ENCODE assay signal across 1 cellular context in the genomic region with DNA sequence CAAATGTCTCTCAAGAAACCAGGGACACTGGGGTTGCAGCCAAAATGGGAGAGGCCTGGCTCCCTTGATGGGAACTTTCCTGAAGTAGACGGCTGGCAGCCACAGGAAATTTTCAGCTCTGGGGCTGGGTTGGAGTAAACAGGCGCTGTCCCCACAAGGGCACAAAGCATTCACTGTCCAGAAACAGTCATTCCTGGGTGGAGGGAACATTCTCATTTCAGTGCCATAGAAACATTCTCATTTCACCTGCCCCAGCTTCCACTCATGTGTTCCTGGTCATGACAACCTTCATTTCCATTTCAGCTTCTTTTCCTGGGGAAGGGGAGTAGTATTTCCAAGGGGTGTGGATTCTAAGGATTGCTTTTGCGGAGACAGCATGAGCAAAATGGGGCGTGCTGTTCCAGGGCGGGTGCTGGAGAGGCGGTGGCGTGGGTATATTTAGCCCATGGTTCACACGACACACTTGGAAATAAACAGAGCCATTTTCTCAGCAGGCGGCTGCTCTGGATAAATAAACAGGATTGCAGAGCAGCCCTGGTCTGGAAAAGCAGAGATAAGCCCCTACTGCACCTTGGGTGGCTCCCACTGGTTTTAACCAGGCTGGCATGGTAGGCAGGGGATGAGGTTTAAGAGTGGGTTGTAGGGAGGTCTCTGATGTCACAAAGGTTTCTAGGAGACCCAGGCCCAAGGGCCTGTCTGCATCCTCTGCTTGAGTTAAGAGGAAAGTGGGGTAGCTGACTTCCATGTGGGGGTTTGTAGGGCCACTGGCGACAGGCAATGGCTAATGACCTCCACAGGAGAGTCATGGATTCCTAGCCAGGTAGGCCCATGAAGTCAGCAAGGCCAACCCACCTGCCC.
A peak's percentile ranks its signal among the peaks of the same experiment; 100 is the strongest.
TF ChIP-seq lines count a peak whose summit lies in the region.

No MANE protein-coding gene starts in this region.

TF ChIP-seq in HepG2, 621 proteins besides CTCF, POLR2A, EP300 and RAD21 (continued from another document and continues in another):
- TF ChIP-seq, protein P1, sequence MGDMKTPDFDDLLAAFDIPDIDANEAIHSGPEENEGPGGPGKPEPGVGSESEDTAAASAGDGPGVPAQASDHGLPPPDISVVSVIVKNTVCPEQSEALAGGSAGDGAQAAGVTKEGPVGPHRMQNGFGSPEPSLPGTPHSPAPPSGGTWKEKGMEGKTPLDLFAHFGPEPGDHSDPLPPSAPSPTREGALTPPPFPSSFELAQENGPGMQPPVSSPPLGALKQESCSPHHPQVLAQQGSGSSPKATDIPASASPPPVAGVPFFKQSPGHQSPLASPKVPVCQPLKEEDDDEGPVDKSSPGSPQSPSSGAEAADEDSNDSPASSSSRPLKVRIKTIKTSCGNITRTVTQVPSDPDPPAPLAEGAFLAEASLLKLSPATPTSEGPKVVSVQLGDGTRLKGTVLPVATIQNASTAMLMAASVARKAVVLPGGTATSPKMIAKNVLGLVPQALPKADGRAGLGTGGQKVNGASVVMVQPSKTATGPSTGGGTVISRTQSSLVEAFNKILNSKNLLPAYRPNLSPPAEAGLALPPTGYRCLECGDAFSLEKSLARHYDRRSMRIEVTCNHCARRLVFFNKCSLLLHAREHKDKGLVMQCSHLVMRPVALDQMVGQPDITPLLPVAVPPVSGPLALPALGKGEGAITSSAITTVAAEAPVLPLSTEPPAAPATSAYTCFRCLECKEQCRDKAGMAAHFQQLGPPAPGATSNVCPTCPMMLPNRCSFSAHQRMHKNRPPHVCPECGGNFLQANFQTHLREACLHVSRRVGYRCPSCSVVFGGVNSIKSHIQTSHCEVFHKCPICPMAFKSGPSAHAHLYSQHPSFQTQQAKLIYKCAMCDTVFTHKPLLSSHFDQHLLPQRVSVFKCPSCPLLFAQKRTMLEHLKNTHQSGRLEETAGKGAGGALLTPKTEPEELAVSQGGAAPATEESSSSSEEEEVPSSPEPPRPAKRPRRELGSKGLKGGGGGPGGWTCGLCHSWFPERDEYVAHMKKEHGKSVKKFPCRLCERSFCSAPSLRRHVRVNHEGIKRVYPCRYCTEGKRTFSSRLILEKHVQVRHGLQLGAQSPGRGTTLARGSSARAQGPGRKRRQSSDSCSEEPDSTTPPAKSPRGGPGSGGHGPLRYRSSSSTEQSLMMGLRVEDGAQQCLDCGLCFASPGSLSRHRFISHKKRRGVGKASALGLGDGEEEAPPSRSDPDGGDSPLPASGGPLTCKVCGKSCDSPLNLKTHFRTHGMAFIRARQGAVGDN (CRISPR knock-in tag; IDR thresholded peaks at IDR 0.05), result 0 out of 2 replicates have a peak, but pooled peaks have one; percentile 17
- no peak for TF ChIP-seq EHMT2 (IDR thresholded peaks at IDR 0.05; ENCODE audit: borderline replicate concordance, low read depth, low read length)
- TF ChIP-seq, protein P2, sequence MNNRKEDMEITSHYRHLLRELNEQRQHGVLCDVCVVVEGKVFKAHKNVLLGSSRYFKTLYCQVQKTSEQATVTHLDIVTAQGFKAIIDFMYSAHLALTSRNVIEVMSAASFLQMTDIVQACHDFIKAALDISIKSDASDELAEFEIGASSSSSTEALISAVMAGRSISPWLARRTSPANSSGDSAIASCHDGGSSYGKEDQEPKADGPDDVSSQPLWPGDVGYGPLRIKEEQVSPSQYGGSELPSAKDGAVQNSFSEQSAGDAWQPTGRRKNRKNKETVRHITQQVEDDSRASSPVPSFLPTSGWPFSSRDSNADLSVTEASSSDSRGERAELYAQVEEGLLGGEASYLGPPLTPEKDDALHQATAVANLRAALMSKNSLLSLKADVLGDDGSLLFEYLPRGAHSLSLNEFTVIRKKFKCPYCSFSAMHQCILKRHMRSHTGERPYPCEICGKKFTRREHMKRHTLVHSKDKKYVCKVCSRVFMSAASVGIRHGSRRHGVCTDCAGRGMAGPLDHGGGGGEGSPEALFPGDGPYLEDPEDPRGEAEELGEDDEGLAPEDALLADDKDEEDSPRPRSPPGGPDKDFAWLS (CRISPR knock-in tag; IDR thresholded peaks at IDR 0.05; ENCODE audit: borderline replicate concordance), result peak; percentile 47; the same call in 1 of the 2 replicates
- 0 out of 2 replicates have a peak, but pooled peaks have one; percentile 31 for TF ChIP-seq ZNF572 (CRISPR knock-in tag; IDR thresholded peaks at IDR 0.05)
- TF ChIP-seq CAMTA2 (CRISPR knock-in tag; IDR thresholded peaks at IDR 0.05; ENCODE audit: borderline replicate concordance), result 0 out of 2 replicates have a peak, but pooled peaks have one; percentile 22
- TF ChIP-seq SETDB1 (CRISPR knock-in tag; IDR thresholded peaks at IDR 0.05; ENCODE audit: borderline replicate concordance), result no peak
- no peak for TF ChIP-seq PLRG1 (conservative IDR thresholded peaks at IDR 0.05)
- TF ChIP-seq, protein P3, sequence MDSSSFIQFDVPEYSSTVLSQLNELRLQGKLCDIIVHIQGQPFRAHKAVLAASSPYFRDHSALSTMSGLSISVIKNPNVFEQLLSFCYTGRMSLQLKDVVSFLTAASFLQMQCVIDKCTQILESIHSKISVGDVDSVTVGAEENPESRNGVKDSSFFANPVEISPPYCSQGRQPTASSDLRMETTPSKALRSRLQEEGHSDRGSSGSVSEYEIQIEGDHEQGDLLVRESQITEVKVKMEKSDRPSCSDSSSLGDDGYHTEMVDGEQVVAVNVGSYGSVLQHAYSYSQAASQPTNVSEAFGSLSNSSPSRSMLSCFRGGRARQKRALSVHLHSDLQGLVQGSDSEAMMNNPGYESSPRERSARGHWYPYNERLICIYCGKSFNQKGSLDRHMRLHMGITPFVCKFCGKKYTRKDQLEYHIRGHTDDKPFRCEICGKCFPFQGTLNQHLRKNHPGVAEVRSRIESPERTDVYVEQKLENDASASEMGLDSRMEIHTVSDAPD (CRISPR knock-in tag; IDR thresholded peaks at IDR 0.05), result no peak
- 0 out of 2 replicates have a peak, but pooled peaks have one; percentile 59 for TF ChIP-seq HES4 (CRISPR knock-in tag; IDR thresholded peaks at IDR 0.05; ENCODE audit: borderline replicate concordance)
- 0 out of 2 replicates have a peak, but pooled peaks have one; percentile 21 for TF ChIP-seq PAF1 (CRISPR knock-in tag; IDR thresholded peaks at IDR 0.05)
- TF ChIP-seq ZC3H13 (CRISPR knock-in tag; IDR thresholded peaks at IDR 0.05), result no peak
- TF ChIP-seq TBP (CRISPR knock-in tag; IDR thresholded peaks at IDR 0.05), result no peak
- TF ChIP-seq RFXAP (CRISPR knock-in tag; IDR thresholded peaks at IDR 0.05; ENCODE audit: borderline replicate concordance), result no peak
- TF ChIP-seq ZNF83 (CRISPR knock-in tag; IDR thresholded peaks at IDR 0.05; ENCODE audit: borderline replicate concordance), result 0 out of 2 replicates have a peak, but pooled peaks have one; percentile 43
- no peak for TF ChIP-seq NFE2L2 (IDR thresholded peaks at IDR 0.05; ENCODE audit: low read length)
- TF ChIP-seq, protein P4, sequence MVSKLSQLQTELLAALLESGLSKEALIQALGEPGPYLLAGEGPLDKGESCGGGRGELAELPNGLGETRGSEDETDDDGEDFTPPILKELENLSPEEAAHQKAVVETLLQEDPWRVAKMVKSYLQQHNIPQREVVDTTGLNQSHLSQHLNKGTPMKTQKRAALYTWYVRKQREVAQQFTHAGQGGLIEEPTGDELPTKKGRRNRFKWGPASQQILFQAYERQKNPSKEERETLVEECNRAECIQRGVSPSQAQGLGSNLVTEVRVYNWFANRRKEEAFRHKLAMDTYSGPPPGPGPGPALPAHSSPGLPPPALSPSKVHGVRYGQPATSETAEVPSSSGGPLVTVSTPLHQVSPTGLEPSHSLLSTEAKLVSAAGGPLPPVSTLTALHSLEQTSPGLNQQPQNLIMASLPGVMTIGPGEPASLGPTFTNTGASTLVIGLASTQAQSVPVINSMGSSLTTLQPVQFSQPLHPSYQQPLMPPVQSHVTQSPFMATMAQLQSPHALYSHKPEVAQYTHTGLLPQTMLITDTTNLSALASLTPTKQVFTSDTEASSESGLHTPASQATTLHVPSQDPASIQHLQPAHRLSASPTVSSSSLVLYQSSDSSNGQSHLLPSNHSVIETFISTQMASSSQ (IDR thresholded peaks at IDR 0.05; ENCODE audit: low read depth), result no peak
- TF ChIP-seq, protein P4 (CRISPR knock-in tag; IDR thresholded peaks at IDR 0.05; ENCODE audit: borderline replicate concordance), result 0 out of 2 replicates have a peak, but pooled peaks have one; percentile 15
- TF ChIP-seq, protein P5, sequence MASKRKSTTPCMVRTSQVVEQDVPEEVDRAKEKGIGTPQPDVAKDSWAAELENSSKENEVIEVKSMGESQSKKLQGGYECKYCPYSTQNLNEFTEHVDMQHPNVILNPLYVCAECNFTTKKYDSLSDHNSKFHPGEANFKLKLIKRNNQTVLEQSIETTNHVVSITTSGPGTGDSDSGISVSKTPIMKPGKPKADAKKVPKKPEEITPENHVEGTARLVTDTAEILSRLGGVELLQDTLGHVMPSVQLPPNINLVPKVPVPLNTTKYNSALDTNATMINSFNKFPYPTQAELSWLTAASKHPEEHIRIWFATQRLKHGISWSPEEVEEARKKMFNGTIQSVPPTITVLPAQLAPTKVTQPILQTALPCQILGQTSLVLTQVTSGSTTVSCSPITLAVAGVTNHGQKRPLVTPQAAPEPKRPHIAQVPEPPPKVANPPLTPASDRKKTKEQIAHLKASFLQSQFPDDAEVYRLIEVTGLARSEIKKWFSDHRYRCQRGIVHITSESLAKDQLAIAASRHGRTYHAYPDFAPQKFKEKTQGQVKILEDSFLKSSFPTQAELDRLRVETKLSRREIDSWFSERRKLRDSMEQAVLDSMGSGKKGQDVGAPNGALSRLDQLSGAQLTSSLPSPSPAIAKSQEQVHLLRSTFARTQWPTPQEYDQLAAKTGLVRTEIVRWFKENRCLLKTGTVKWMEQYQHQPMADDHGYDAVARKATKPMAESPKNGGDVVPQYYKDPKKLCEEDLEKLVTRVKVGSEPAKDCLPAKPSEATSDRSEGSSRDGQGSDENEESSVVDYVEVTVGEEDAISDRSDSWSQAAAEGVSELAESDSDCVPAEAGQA (IDR thresholded peaks at IDR 0.05; ENCODE audit: low read depth), result no peak
- TF ChIP-seq, protein P5 (CRISPR knock-in tag; IDR thresholded peaks at IDR 0.05; ENCODE audit: borderline replicate concordance), result no peak
- TF ChIP-seq ZFX (CRISPR knock-in tag; IDR thresholded peaks at IDR 0.05; ENCODE audit: low read depth), result peak; percentile 23; the same call in 1 of the 2 replicates
- no peak for TF ChIP-seq ZNF614 (CRISPR knock-in tag; IDR thresholded peaks at IDR 0.05; ENCODE audit: borderline replicate concordance)
- TF ChIP-seq SAP130 (CRISPR knock-in tag; IDR thresholded peaks at IDR 0.05; ENCODE audit: low read depth), result 0 out of 2 replicates have a peak, but pooled peaks have one; percentile 15
- peak; percentile 55 for TF ChIP-seq RBM22 (optimal IDR thresholded peaks at IDR 0.05; ENCODE audit: low read length)
- TF ChIP-seq, protein P6, sequence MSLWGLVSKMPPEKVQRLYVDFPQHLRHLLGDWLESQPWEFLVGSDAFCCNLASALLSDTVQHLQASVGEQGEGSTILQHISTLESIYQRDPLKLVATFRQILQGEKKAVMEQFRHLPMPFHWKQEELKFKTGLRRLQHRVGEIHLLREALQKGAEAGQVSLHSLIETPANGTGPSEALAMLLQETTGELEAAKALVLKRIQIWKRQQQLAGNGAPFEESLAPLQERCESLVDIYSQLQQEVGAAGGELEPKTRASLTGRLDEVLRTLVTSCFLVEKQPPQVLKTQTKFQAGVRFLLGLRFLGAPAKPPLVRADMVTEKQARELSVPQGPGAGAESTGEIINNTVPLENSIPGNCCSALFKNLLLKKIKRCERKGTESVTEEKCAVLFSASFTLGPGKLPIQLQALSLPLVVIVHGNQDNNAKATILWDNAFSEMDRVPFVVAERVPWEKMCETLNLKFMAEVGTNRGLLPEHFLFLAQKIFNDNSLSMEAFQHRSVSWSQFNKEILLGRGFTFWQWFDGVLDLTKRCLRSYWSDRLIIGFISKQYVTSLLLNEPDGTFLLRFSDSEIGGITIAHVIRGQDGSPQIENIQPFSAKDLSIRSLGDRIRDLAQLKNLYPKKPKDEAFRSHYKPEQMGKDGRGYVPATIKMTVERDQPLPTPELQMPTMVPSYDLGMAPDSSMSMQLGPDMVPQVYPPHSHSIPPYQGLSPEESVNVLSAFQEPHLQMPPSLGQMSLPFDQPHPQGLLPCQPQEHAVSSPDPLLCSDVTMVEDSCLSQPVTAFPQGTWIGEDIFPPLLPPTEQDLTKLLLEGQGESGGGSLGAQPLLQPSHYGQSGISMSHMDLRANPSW (CRISPR knock-in tag; IDR thresholded peaks at IDR 0.05; ENCODE audit: borderline replicate concordance), result no peak
- TF ChIP-seq, protein P7, sequence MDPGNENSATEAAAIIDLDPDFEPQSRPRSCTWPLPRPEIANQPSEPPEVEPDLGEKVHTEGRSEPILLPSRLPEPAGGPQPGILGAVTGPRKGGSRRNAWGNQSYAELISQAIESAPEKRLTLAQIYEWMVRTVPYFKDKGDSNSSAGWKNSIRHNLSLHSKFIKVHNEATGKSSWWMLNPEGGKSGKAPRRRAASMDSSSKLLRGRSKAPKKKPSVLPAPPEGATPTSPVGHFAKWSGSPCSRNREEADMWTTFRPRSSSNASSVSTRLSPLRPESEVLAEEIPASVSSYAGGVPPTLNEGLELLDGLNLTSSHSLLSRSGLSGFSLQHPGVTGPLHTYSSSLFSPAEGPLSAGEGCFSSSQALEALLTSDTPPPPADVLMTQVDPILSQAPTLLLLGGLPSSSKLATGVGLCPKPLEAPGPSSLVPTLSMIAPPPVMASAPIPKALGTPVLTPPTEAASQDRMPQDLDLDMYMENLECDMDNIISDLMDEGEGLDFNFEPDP (CRISPR knock-in tag; conservative IDR thresholded peaks at IDR 0.05), result 0 out of 2 replicates have a peak, but pooled peaks have one; percentile 50
- no peak for TF ChIP-seq ZNF816 (CRISPR knock-in tag; IDR thresholded peaks at IDR 0.05; ENCODE audit: borderline replicate concordance)
- no peak for TF ChIP-seq ZNF3 (CRISPR knock-in tag; IDR thresholded peaks at IDR 0.05)
- TF ChIP-seq ZNF782 (CRISPR knock-in tag; IDR thresholded peaks at IDR 0.05; ENCODE audit: borderline replicate concordance), result 0 out of 2 replicates have a peak, but pooled peaks have one; percentile 39
